1 cellular context compared by ENCODE assay signal in genomic region chr20:25390538-25391528, GRCh38.
TF ChIP-seq lines count a peak whose summit lies in the region.

ABHD12 (minus strand) TSS chr20:25390835; CDS start chr20:25390703, 132 bp downstream.

TF ChIP-seq in HEK293, 187 proteins besides CTCF, POLR2A, EP300 and RAD21 (continued from another document and continues in another):
- TF ChIP-seq ZNF473 (tag by site-specific recombination; IDR thresholded peaks at IDR 0.05): no peak
- TF ChIP-seq GFI1B (tag by site-specific recombination; IDR thresholded peaks at IDR 0.05): no peak
- TF ChIP-seq ZBTB8A (tag by site-specific recombination; IDR thresholded peaks at IDR 0.05): peak; percentile 99
- peak; percentile 67 for TF ChIP-seq ZNF677 (tag by site-specific recombination; IDR thresholded peaks at IDR 0.05)
- peak; percentile 83 for TF ChIP-seq GLIS2 (tag by site-specific recombination; IDR thresholded peaks at IDR 0.05)
- no peak for TF ChIP-seq ZNF423 (tag by site-specific recombination; IDR thresholded peaks at IDR 0.05)
- TF ChIP-seq ZNF777 (tag by site-specific recombination; IDR thresholded peaks at IDR 0.05; ENCODE audit: borderline replicate concordance): no peak
- TF ChIP-seq MZF1 (tag by site-specific recombination; IDR thresholded peaks at IDR 0.05; ENCODE audit: borderline replicate concordance): no peak
- no peak for TF ChIP-seq ZBTB1 (tag by site-specific recombination; IDR thresholded peaks at IDR 0.05)
- peak; percentile 84 for TF ChIP-seq ZNF600 (tag by site-specific recombination; IDR thresholded peaks at IDR 0.05)
- no peak for TF ChIP-seq ZNF580 (tag by site-specific recombination; IDR thresholded peaks at IDR 0.05)
- peak; percentile 30 for TF ChIP-seq PRDM10 (tag by site-specific recombination; IDR thresholded peaks at IDR 0.05)
- TF ChIP-seq ELK4 (IDR thresholded peaks at IDR 0.05; ENCODE audit: borderline replicate concordance, low read depth, low read length): no peak
- no peak for TF ChIP-seq ZNF221 (tag by site-specific recombination; IDR thresholded peaks at IDR 0.05; ENCODE audit: borderline replicate concordance)
- no peak for TF ChIP-seq ZNF174 (tag by site-specific recombination; IDR thresholded peaks at IDR 0.05)
- TF ChIP-seq YY1 (tag by site-specific recombination; IDR thresholded peaks at IDR 0.05): peak; percentile 72; the same call in 1 of the 2 replicates
- TF ChIP-seq OVOL3 (tag by site-specific recombination; IDR thresholded peaks at IDR 0.05): no peak
- no peak for TF ChIP-seq ZNF433 (tag by site-specific recombination; IDR thresholded peaks at IDR 0.05; ENCODE audit: low read depth)
- peak; percentile 93 for TF ChIP-seq HIC1 (tag by site-specific recombination; IDR thresholded peaks at IDR 0.05)
- peak; percentile 94 for TF ChIP-seq ZSCAN30 (tag by site-specific recombination; IDR thresholded peaks at IDR 0.05)
- TF ChIP-seq ZNF184 (tag by site-specific recombination; IDR thresholded peaks at IDR 0.05): no peak
- TF ChIP-seq ZBTB7A (tag by site-specific recombination; IDR thresholded peaks at IDR 0.05; ENCODE audit: low read depth): no peak
- TF ChIP-seq REST (tag by site-specific recombination; IDR thresholded peaks at IDR 0.05): no peak
- TF ChIP-seq ZNF324 (tag by site-specific recombination; IDR thresholded peaks at IDR 0.05): no peak
- TF ChIP-seq ZNF362 (tag by site-specific recombination; IDR thresholded peaks at IDR 0.05): no peak
- peak; percentile 45; the same call in 1 of the 2 replicates for TF ChIP-seq IKZF3 (tag by site-specific recombination; IDR thresholded peaks at IDR 0.05)
- no peak for TF ChIP-seq ZBTB10 (tag by site-specific recombination; IDR thresholded peaks at IDR 0.05)
- peak; percentile 78; the same call in 1 of the 2 replicates for TF ChIP-seq PBX3 (CRISPR knock-in tag; IDR thresholded peaks at IDR 0.05)
- TF ChIP-seq ZNF223 (tag by site-specific recombination; IDR thresholded peaks at IDR 0.05): no peak
- no peak for TF ChIP-seq ZNF16 (tag by site-specific recombination; IDR thresholded peaks at IDR 0.05; ENCODE audit: low read depth)
- TF ChIP-seq ZNF514 (tag by site-specific recombination; IDR thresholded peaks at IDR 0.05): no peak
- no peak for TF ChIP-seq ZNF280D (tag by site-specific recombination; IDR thresholded peaks at IDR 0.05)
- no peak for TF ChIP-seq ZNF2 (tag by site-specific recombination; IDR thresholded peaks at IDR 0.05)
- TF ChIP-seq INSM2 (tag by site-specific recombination; IDR thresholded peaks at IDR 0.05): no peak
